ENCODE assay signal across 12 cellular contexts in genomic region chr11:104402812-104403521, GRCh38.
DNase-seq lines count a peak whose midpoint lies in the region; ATAC-seq and TF ChIP-seq lines count a peak whose summit lies in the region.
"Had no signal": no experiment of that assay in that cellular context is flagged by ENCODE, and none has a peak within 500 bp of the region (broad histone marks: within the 10 kb centered on the region; RNA-seq: fewer than 3 reads in every experiment).

No MANE protein-coding gene starts in this region.

- POLR2A ChIA-PET in IMR-90 (lab: Charles Lee; ENCODE audit: unreplicated experiment): no interaction called here

- no peaks in the 10 kb centered on the region for H3K9me1 ChIP-seq in IMR-90 (ENCODE audit: insufficient read depth, low read length)

- H3K14ac ChIP-seq in IMR-90 (replicated peaks; ENCODE audit: low read depth, low read length) (0 out of 2 replicates have a peak overlapping the region, but pooled peaks have one; percentile 4), neuronal stem cell (ENCODE audit: low read length) (no peak overlapping the region)

- CTCF ChIA-PET in IMR-90 (lab: Yijun Ruan, JAX): no interaction called here

- no peak overlapping the region for H3K56ac ChIP-seq in IMR-90 (ENCODE audit: extremely low read depth, insufficient read depth, low read length)

- H3K27me3 ChIP-seq in IMR-90 (ENCODE audit: control insufficient read depth, insufficient read depth, low read length) (no peaks in the 10 kb centered on the region), WERI-Rb-1 (ENCODE audit: insufficient read depth, low read depth, severe bottlenecking) (no peaks in the 10 kb centered on the region), neuronal stem cell (ENCODE audit: control insufficient read depth in 3 of 3, insufficient read depth in 3 of 3, low read depth in 1 of 3, low read length in 3 of 3) (no peaks in the 10 kb centered on the region), HAP-1 (ENCODE audit: low read depth) (no peaks in the 10 kb centered on the region)

- H3K9me3 ChIP-seq in IMR-90 (ENCODE audit: control insufficient read depth, insufficient read depth, low read length): no peaks in the 10 kb centered on the region
- H3K9me3 ChIP-seq in WERI-Rb-1 (ENCODE audit: severe bottlenecking): no peaks in the 10 kb centered on the region
- no peaks in the 10 kb centered on the region for H3K9me3 ChIP-seq in neuronal stem cell (replicated peaks in 1 of 2; ENCODE audit: control insufficient read depth in 2 of 2, insufficient read depth in 1 of 2, low read depth in 1 of 2, low read length in 2 of 2)
- H3K9me3 ChIP-seq in HAP-1: no peaks in the 10 kb centered on the region
- H3K9me3 ChIP-seq: lower lobe of right lung had no signal

- H3K79me1 ChIP-seq in IMR-90 (ENCODE audit: low read depth in 1 of 2, low read length in 2 of 2): no peaks in the 10 kb centered on the region
- no peaks in the 10 kb centered on the region for H3K79me1 ChIP-seq in neuronal stem cell (ENCODE audit: low read depth, low read length)

- H3K4me3 ChIP-seq in IMR-90 (ENCODE audit: insufficient read depth, low read depth, low read length) (no peak overlapping the region), WERI-Rb-1 (ENCODE audit: low read depth, low read length) (no peak overlapping the region), neuronal stem cell (ENCODE audit: low read length in 2 of 2) (no peak overlapping the region), HAP-1 (no peak overlapping the region)
- H3K4me3 ChIP-seq: lower lobe of right lung had no signal

- intact Hi-C loops in IMR-90 (cut with micrococcal nuclease): loop anchor here (1.0 kb wide), 1 partner anchor 8 kb away; no protein-coding TSS in a partner anchor

- no peak overlapping the region for H2BK5ac ChIP-seq in IMR-90 (ENCODE audit: low read depth, low read length, poor library complexity, severe bottlenecking)
- H2BK5ac ChIP-seq in neuronal stem cell (ENCODE audit: low read length): no peak overlapping the region

- H4K91ac ChIP-seq in IMR-90 (ENCODE audit: insufficient read depth, low read depth, low read length) (no peak overlapping the region), neuronal stem cell (ENCODE audit: low read depth, low read length, poor library complexity) (no peak overlapping the region)

- H3K4me1 ChIP-seq in IMR-90 (ENCODE audit: control insufficient read depth, insufficient read depth, low read length): no peaks in the 10 kb centered on the region
- peaks cover 7 to 10% of the 10 kb centered on the region in 2 donors for H3K4me1 ChIP-seq in neuronal stem cell (ENCODE audit: control insufficient read depth in 2 of 2, insufficient read depth in 1 of 2, low read depth in 1 of 2, low read length in 2 of 2)
- H3K4me1 ChIP-seq in HAP-1: no peaks in the 10 kb centered on the region
- H3K4me1 ChIP-seq: lower lobe of right lung had no signal

- no CpG with 5 or more reads among the region's 1 CpG for WGBS in IMR-90 (ENCODE audit: extremely low coverage in 2 of 2, insufficient read length in 1 of 2), 2 experiments
- no CpG with 5 or more reads among the region's 1 CpG for WGBS in neuronal stem cell (ENCODE audit: extremely low coverage in 2 of 2, insufficient read length in 2 of 2, insufficient replicate concordance in 1 of 2), 2 donors

- H4K5ac ChIP-seq in IMR-90 (ENCODE audit: low read depth, low read length): no peak overlapping the region

- H4K20me1 ChIP-seq in IMR-90 (ENCODE audit: insufficient read depth, low read length): no peaks in the 10 kb centered on the region

- no peak overlapping the region for H3K27ac ChIP-seq in IMR-90 (ENCODE audit: insufficient read depth, low read length)
- no peak overlapping the region for H3K27ac ChIP-seq in WERI-Rb-1
- peak overlapping the region; percentile 4 for H3K27ac ChIP-seq in neuronal stem cell (replicated peaks; ENCODE audit: low read length)
- H3K27ac ChIP-seq: lower lobe of right lung had no signal

- no peak overlapping the region for H2AFZ ChIP-seq in IMR-90 (replicated peaks; ENCODE audit: low read length, poor library complexity)
- H2AFZ ChIP-seq in neuronal stem cell (ENCODE audit: low read length): peak overlapping the region; percentile 70

- no peak for TF ChIP-seq RAD21 in IMR-90 (IDR thresholded peaks at IDR 0.05; ENCODE audit: low read length)

- H3K9ac ChIP-seq in IMR-90 (ENCODE audit: low read depth, low read length): no peak overlapping the region
- no peak overlapping the region for H3K9ac ChIP-seq in neuronal stem cell (ENCODE audit: low read depth, low read length, poor library complexity)

- H3K18ac ChIP-seq in IMR-90 (ENCODE audit: low read depth, low read length): no peak overlapping the region
- no peak overlapping the region for H3K18ac ChIP-seq in neuronal stem cell (ENCODE audit: low read length)

- H2AK5ac ChIP-seq in IMR-90 (ENCODE audit: low read depth, low read length) (no peak overlapping the region), neuronal stem cell (ENCODE audit: low read depth, low read length) (no peak overlapping the region)

- no peak overlapping the region for H2BK20ac ChIP-seq in IMR-90 (ENCODE audit: low read depth, low read length)

- H3K23ac ChIP-seq in IMR-90 (ENCODE audit: low read depth, low read length) (no peak overlapping the region), neuronal stem cell (ENCODE audit: low read depth, low read length, poor library complexity) (no peak overlapping the region)

- no peak overlapping the region for H2AK9ac ChIP-seq in IMR-90 (replicated peaks; ENCODE audit: low read depth, low read length, poor library complexity)

- peak; percentile 53 for ATAC-seq in GM21786 (IDR thresholded peaks at IDR 0.05; ENCODE audit: unreplicated experiment)
- ATAC-seq in IMR-90 (ENCODE audit: low read depth): no peak
- no peak for ATAC-seq in GM18861 (IDR thresholded peaks at IDR 0.05; ENCODE audit: unreplicated experiment)
- ATAC-seq: lower lobe of right lung had no signal

- TF ChIP-seq CTCF in IMR-90 (conservative IDR thresholded peaks at IDR 0.05; ENCODE audit: low read depth, low read length) (no peak), WERI-Rb-1 (IDR thresholded peaks at IDR 0.05; ENCODE audit: low read depth, low read length) (no peak)

- DNase-seq in IMR-90: no peak
- DNase-seq in WERI-Rb-1: peak; percentile 34
- DNase-seq in neuronal stem cell (ENCODE audit: low spot score): peak; percentile 17
- no peak for DNase-seq in HAP-1 (ENCODE audit: low spot score in 2 of 2)
- no peak for DNase-seq in COLO668 (lab: John Stamatoyannopoulos, UW; ENCODE audit: unreplicated experiment)
- DNase-seq: foreskin fibroblast; lower lobe of right lung; NCI-H187 treated with DMSO at 0.1 percent for 48 hours; NK-92 treated with Interleukin-12 subunit alpha and Interleukin-12 subunit beta, amount 100 ng/mL, for 24 hours; stimulated activated CD4-positive, alpha-beta T cell treated with anti-CD3 and anti-CD28 coated beads, Interleukin-1b, Interleukin-23, amount 100 ng/mL, for 48 hours had no signal

- H3K4me2 ChIP-seq in IMR-90 (ENCODE audit: low read depth, low read length) (no peak overlapping the region), neuronal stem cell (ENCODE audit: insufficient read depth, low read length, poor library complexity, severe bottlenecking) (no peak overlapping the region)

- H2BK12ac ChIP-seq in neuronal stem cell (ENCODE audit: low read length): no peak overlapping the region

- H3K4ac ChIP-seq in IMR-90 (ENCODE audit: low read depth, low read length): no peak overlapping the region
- H3K4ac ChIP-seq in neuronal stem cell (ENCODE audit: low read length): no peak overlapping the region

- no TSS peak for BruUV-seq in IMR-90 (replicated peaks; lab: Mats Ljungman, UMichigan)

- H2BK120ac ChIP-seq in IMR-90 (ENCODE audit: low read depth, low read length): no peak overlapping the region
- H2BK120ac ChIP-seq in neuronal stem cell (ENCODE audit: low read depth, low read length): no peak overlapping the region

- TF ChIP-seq POLR2A in IMR-90 (IDR thresholded peaks at IDR 0.05; ENCODE audit: low read depth, low read length): no peak

- in situ Hi-C loops in IMR-90 (cut with MboI; ENCODE audit: low sequenced_read_pairs) (no loop called here), HAP-1 (cut with MboI; ENCODE audit: low sequenced_read_pairs) (no loop called here)

- H3K36me3 ChIP-seq in IMR-90 (ENCODE audit: control insufficient read depth, insufficient read depth, low read length): no peaks in the 10 kb centered on the region
- no peaks in the 10 kb centered on the region for H3K36me3 ChIP-seq in WERI-Rb-1
- no peaks in the 10 kb centered on the region for H3K36me3 ChIP-seq in neuronal stem cell (replicated peaks in 1 of 2; ENCODE audit: control insufficient read depth in 2 of 2, insufficient read depth in 2 of 2, low read length in 2 of 2)
- no peaks in the 10 kb centered on the region for H3K36me3 ChIP-seq in HAP-1 (replicated peaks)
- H3K36me3 ChIP-seq: lower lobe of right lung had no signal

- H4K8ac ChIP-seq in IMR-90 (ENCODE audit: low read depth in 2 of 2, low read length in 2 of 2) (no peak overlapping the region), neuronal stem cell (ENCODE audit: low read depth, low read length) (no peak overlapping the region)

- dilution Hi-C loops in IMR-90 (cut with HindIII; ENCODE audit: low sequenced_read_pairs, unreplicated experiment): no loop called here

- H2BK15ac ChIP-seq in IMR-90 (ENCODE audit: low read depth, low read length) (no peak overlapping the region), neuronal stem cell (ENCODE audit: low read length) (no peak overlapping the region)

TF ChIP-seq in IMR-90, 13 proteins besides CTCF, POLR2A, EP300 and RAD21:
- no peak for TF ChIP-seq MXI1 (IDR thresholded peaks at IDR 0.05; ENCODE audit: borderline replicate concordance, low read depth, low read length)
- no peak for TF ChIP-seq CEBPB (IDR thresholded peaks at IDR 0.05; ENCODE audit: low read depth, low read length)
- no peak for TF ChIP-seq RCOR1 (IDR thresholded peaks at IDR 0.05; ENCODE audit: insufficient replicate concordance, low read length)

Comparison
In these comparisons a context has a peak if more than half of its experiments do, and no peak if none do; other contexts are left out.
1. DNase-seq: peak in WERI-Rb-1 (single experiment) and neuronal stem cell (single experiment); none in IMR-90 (single experiment), HAP-1 (0 of 2) and COLO668 (single experiment).